8 cellular contexts compared by ENCODE assay signal in the genomic region with DNA sequence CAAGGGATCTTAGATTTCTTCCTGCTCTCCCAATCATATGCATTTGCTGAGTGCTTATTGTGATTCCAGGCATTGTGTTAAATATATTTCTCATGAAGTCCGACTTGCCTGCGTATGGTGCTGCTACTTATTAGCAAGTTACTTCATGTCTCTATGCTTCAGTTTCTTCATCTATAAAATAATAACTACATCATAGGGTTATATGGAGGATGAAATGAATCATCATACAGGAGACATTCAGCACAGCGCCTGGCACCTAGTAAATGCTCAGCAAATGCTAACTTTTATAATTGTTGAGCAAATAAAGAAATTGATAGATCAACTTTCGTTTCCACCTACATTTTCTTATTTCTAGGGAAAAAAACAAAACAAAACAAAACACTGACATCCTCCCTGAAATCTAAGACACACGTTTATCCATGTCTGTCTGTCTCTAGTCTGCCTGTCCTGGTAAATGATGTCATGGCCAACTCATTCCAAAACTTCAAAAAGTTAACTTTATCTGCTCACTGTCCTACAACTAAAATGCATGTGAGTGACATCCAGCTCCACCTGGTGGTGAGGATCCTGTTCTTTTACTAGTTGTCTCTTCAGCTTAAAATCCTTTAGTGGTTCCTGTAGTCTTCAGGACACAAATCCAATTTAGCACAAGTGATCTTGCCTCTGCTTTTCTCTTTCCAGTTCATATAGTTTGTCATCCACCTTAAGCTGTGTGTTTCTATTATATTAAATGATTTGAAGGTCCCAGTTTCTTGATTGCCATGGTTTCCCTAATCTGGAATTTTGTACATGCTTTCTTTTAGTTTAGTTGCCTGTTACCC. TPM values are rescaled to one million over a fixed set of nuclear protein-coding genes. Genes with fewer than 3 reads are reported as not detected.
DNase-seq lines count a peak whose midpoint lies in the region; ATAC-seq and TF ChIP-seq lines count a peak whose summit lies in the region.
"Had no signal": no experiment of that assay in that cellular context is flagged by ENCODE, and none has a peak within 500 bp of the region (broad histone marks: within the 10 kb centered on the region; RNA-seq: fewer than 3 reads in every experiment).

No MANE protein-coding gene starts in this region.

- peaks cover 51% of the 10 kb centered on the region for H3K36me3 Mint-ChIP-seq in activated naive CD8-positive, alpha-beta T cell treated with anti-CD3 and anti-CD28 coated beads, Interleukin-2, amount 50 U/mL, for 24 hours (ENCODE audit: low read depth)
- H3K36me3 Mint-ChIP-seq in activated T-helper 1 cell treated with anti-CD3 and anti-CD28 coated beads, Interleukin-12 subunit alpha, Interleukin-12 subunit beta, Interleukin-2, Interleukin-4 antibody, amounts not matched to agents 30 ng/mL and 10 ng/mL and 1 ng/mL, durations not matched to agents 14 hours and 24 hours and 36 hours (ENCODE audit: low read depth): peaks cover 21% of the 10 kb centered on the region

- intact Hi-C loops in activated T-helper 1 cell treated with anti-CD3 and anti-CD28 coated beads, Interleukin-12 subunit alpha, Interleukin-12 subunit beta, Interleukin-2, Interleukin-4 antibody, amounts not matched to agents 30 ng/mL and 10 ng/mL and 1 ng/mL, durations not matched to agents 14 hours and 24 hours and 36 hours (cut with micrococcal nuclease): loop anchor here (1.0 kb wide), 1 partner anchor 108 kb away; no protein-coding TSS in a partner anchor
- intact Hi-C loops in posterior cingulate gyrus (cut with DNase I): no loop called here

- H3K9me3 ChIP-seq in MM.1S (replicated peaks; ENCODE audit: insufficient read depth, low read length): no peaks in the 10 kb centered on the region

- no peaks in the 10 kb centered on the region for H3K79me2 ChIP-seq in MM.1S (ENCODE audit: low read length)

- H3K4me1 ChIP-seq in MM.1S (ENCODE audit: low read length): no peaks in the 10 kb centered on the region

- no peaks in the 10 kb centered on the region for H3K9me2 ChIP-seq in MM.1S (replicated peaks; ENCODE audit: insufficient read depth, low read length)

- no peaks in the 10 kb centered on the region for H3F3A ChIP-seq in MM.1S (ENCODE audit: insufficient read depth, low read length)

- no peaks in the 10 kb centered on the region for H4K20me1 ChIP-seq in MM.1S (ENCODE audit: insufficient read depth, low read length)

- H3K27me3 ChIP-seq in GM06990 (replicated peaks; ENCODE audit: control insufficient read depth, insufficient read depth, low read length): no peaks in the 10 kb centered on the region
- H3K27me3 ChIP-seq in MM.1S (replicated peaks; ENCODE audit: insufficient read depth, low read length): no peaks in the 10 kb centered on the region

- H2AFZ ChIP-seq in MM.1S (ENCODE audit: low read length): no peak overlapping the region

- TF ChIP-seq CTCF in GM06990 (IDR thresholded peaks at IDR 0.05; ENCODE audit: insufficient read depth, low read length, poor library complexity, severe bottlenecking) (peak; percentile 64), MM.1S (IDR thresholded peaks at IDR 0.05; ENCODE audit: low read length) (peak; percentile 49)

- ATAC-seq in GM21515 (IDR thresholded peaks at IDR 0.05; ENCODE audit: unreplicated experiment): peak; percentile 55
- peak; percentile 60 for ATAC-seq in activated naive CD8-positive, alpha-beta T cell treated with anti-CD3 and anti-CD28 coated beads, Interleukin-2, amount 50 U/mL, for 24 hours

- no peak overlapping the region for H3K27ac ChIP-seq in MM.1S (ENCODE audit: low read length)

- no peaks in the 10 kb centered on the region for H3K27me3 Mint-ChIP-seq in activated naive CD8-positive, alpha-beta T cell treated with anti-CD3 and anti-CD28 coated beads, Interleukin-2, amount 50 U/mL, for 24 hours
- H3K27me3 Mint-ChIP-seq in activated T-helper 1 cell treated with anti-CD3 and anti-CD28 coated beads, Interleukin-12 subunit alpha, Interleukin-12 subunit beta, Interleukin-2, Interleukin-4 antibody, amounts not matched to agents 30 ng/mL and 10 ng/mL and 1 ng/mL, durations not matched to agents 14 hours and 24 hours and 36 hours (ENCODE audit: insufficient read depth): no peaks in the 10 kb centered on the region

- H3K36me3 ChIP-seq in GM06990 (ENCODE audit: control insufficient read depth, insufficient read depth, low read length) (peaks cover 8% of the 10 kb centered on the region), MM.1S (replicated peaks; ENCODE audit: insufficient read depth, low read length) (no peaks in the 10 kb centered on the region)

- H3K9me3 Mint-ChIP-seq in activated naive CD8-positive, alpha-beta T cell treated with anti-CD3 and anti-CD28 coated beads, Interleukin-2, amount 50 U/mL, for 24 hours: no peaks in the 10 kb centered on the region
- H3K9me3 Mint-ChIP-seq in activated T-helper 1 cell treated with anti-CD3 and anti-CD28 coated beads, Interleukin-12 subunit alpha, Interleukin-12 subunit beta, Interleukin-2, Interleukin-4 antibody, amounts not matched to agents 30 ng/mL and 10 ng/mL and 1 ng/mL, durations not matched to agents 14 hours and 24 hours and 36 hours: no peaks in the 10 kb centered on the region

- H3K9ac ChIP-seq in MM.1S (ENCODE audit: low read length): no peak overlapping the region

- H3K4me2 ChIP-seq in MM.1S (ENCODE audit: low read depth, low read length): no peak overlapping the region

- no peak overlapping the region for H3K4me3 Mint-ChIP-seq in activated naive CD8-positive, alpha-beta T cell treated with anti-CD3 and anti-CD28 coated beads, Interleukin-2, amount 50 U/mL, for 24 hours
- H3K4me3 Mint-ChIP-seq in activated T-helper 1 cell treated with anti-CD3 and anti-CD28 coated beads, Interleukin-12 subunit alpha, Interleukin-12 subunit beta, Interleukin-2, Interleukin-4 antibody, amounts not matched to agents 30 ng/mL and 10 ng/mL and 1 ng/mL, durations not matched to agents 14 hours and 24 hours and 36 hours: no peak overlapping the region

- H3K4me3 ChIP-seq in GM06990 (replicated peaks; ENCODE audit: low read depth, low read length) (no peak overlapping the region), MM.1S (ENCODE audit: low read length) (no peak overlapping the region)

- H3K27ac Mint-ChIP-seq in activated naive CD8-positive, alpha-beta T cell treated with anti-CD3 and anti-CD28 coated beads, Interleukin-2, amount 50 U/mL, for 24 hours: no peak overlapping the region
- H3K27ac Mint-ChIP-seq in activated T-helper 1 cell treated with anti-CD3 and anti-CD28 coated beads, Interleukin-12 subunit alpha, Interleukin-12 subunit beta, Interleukin-2, Interleukin-4 antibody, amounts not matched to agents 30 ng/mL and 10 ng/mL and 1 ng/mL, durations not matched to agents 14 hours and 24 hours and 36 hours: no peak overlapping the region

- peaks cover 52% of the 10 kb centered on the region for H3K4me1 Mint-ChIP-seq in activated naive CD8-positive, alpha-beta T cell treated with anti-CD3 and anti-CD28 coated beads, Interleukin-2, amount 50 U/mL, for 24 hours
- H3K4me1 Mint-ChIP-seq in activated T-helper 1 cell treated with anti-CD3 and anti-CD28 coated beads, Interleukin-12 subunit alpha, Interleukin-12 subunit beta, Interleukin-2, Interleukin-4 antibody, amounts not matched to agents 30 ng/mL and 10 ng/mL and 1 ng/mL, durations not matched to agents 14 hours and 24 hours and 36 hours (ENCODE audit: low read depth): peaks cover 23% of the 10 kb centered on the region

- DNase-seq in GM06990 (ENCODE audit: extremely low read depth, insufficient read length) (no peak), MM.1S (peak; percentile 46), lung microvascular endothelial cell (ENCODE audit: low read depth in 2 of 2) (peak; percentile 42 to 76), posterior cingulate gyrus (no peak)
- DNase-seq in activated naive CD8-positive, alpha-beta T cell treated with anti-CD3 and anti-CD28 coated beads, Interleukin-2, amount 50 U/mL, for 24 hours: peak; percentile 23
- DNase-seq in activated T-helper 1 cell treated with anti-CD3 and anti-CD28 coated beads, Interleukin-12 subunit alpha, Interleukin-12 subunit beta, Interleukin-2, Interleukin-4 antibody, amounts not matched to agents 30 ng/mL and 10 ng/mL and 1 ng/mL, durations not matched to agents 14 hours and 24 hours and 36 hours (ENCODE audit: low spot score): no peak

RNA-seq across cellular contexts. Expression of gene PPP3R2, which starts 27.7 kb away (rescaled TPM):
- not detected in 2 replicates for total RNA-seq in lung microvascular endothelial cell
- not detected in 2 replicates for total RNA-seq in activated T-helper 1 cell treated with anti-CD3 and anti-CD28 coated beads, Interleukin-12 subunit alpha, Interleukin-12 subunit beta, Interleukin-2, Interleukin-4 antibody, amounts not matched to agents 30 ng/mL and 10 ng/mL and 1 ng/mL, durations not matched to agents 14 hours and 24 hours and 36 hours
- total RNA-seq: activated CD8-positive, alpha-beta memory T cell treated with anti-CD3 and anti-CD28 coated beads for 36 hours had no signal

RNA-seq across cellular contexts. Expression of gene RNF20, which starts 33.5 kb away (rescaled TPM):
- total RNA-seq in lung microvascular endothelial cell: 15.9 and 22.2 TPM in 2 replicates
- total RNA-seq in activated T-helper 1 cell treated with anti-CD3 and anti-CD28 coated beads, Interleukin-12 subunit alpha, Interleukin-12 subunit beta, Interleukin-2, Interleukin-4 antibody, amounts not matched to agents 30 ng/mL and 10 ng/mL and 1 ng/mL, durations not matched to agents 14 hours and 24 hours and 36 hours: 39.3 and 45.9 TPM in 2 replicates

Comparison
In these comparisons a context has a peak if more than half of its experiments do, and no peak if none do; other contexts are left out.
1. DNase-seq: peak in MM.1S (single experiment), activated naive CD8-positive, alpha-beta T cell treated with anti-CD3 and anti-CD28 coated beads, Interleukin-2, amount 50 U/mL, for 24 hours (single experiment) and lung microvascular endothelial cell (2 of 2); none in GM06990 (single experiment), activated T-helper 1 cell treated with anti-CD3 and anti-CD28 coated beads, Interleukin-12 subunit alpha, Interleukin-12 subunit beta, Interleukin-2, Interleukin-4 antibody, amounts not matched to agents 30 ng/mL and 10 ng/mL and 1 ng/mL, durations not matched to agents 14 hours and 24 hours and 36 hours (single experiment) and posterior cingulate gyrus (0 of 10).